ENCODE assay signal across 20 cellular contexts in genomic region chr9:137547687-137548543, GRCh38. TPM values are rescaled to one million over a fixed set of nuclear protein-coding genes. Genes with fewer than 3 reads are reported as not detected.
DNase-seq lines count a peak whose midpoint lies in the region; ATAC-seq, FAIRE-seq and TF ChIP-seq lines count a peak whose summit lies in the region.
"Had no signal": no experiment of that assay in that cellular context is flagged by ENCODE, and none has a peak within 500 bp of the region (broad histone marks: within the 10 kb centered on the region; RNA-seq: fewer than 3 reads in every experiment).

No MANE protein-coding gene starts in this region.

- TF ChIP-seq CTCF in nephron progenitor cell (IDR thresholded peaks at IDR 0.05) (no peak), uterus (IDR thresholded peaks at IDR 0.05) (no peak), CD14-positive monocyte (IDR thresholded peaks at IDR 0.05) (no peak)

- H3K23ac ChIP-seq in mesenchymal stem cell (ENCODE audit: low read length in 2 of 2): no peak overlapping the region

- H3K18ac ChIP-seq in mesenchymal stem cell (ENCODE audit: low read depth in 1 of 2, low read length in 2 of 2): no peak overlapping the region

- ATAC-seq in right cardiac atrium: peak in 1 of 2 donors; percentile 6
- no peak for ATAC-seq in left ventricle myocardium superior
- ATAC-seq: activated T-helper 17 cell treated with anti-CD3 and anti-CD28 coated beads, Interleukin-2, amount 50 U/mL, for 72 hours; stimulated activated naive CD8-positive, alpha-beta T cell treated with anti-CD3 and anti-CD28 coated beads, Interleukin-15, amount 100 ng/mL, for 72 hours had no signal

- H3K4me3 Mint-ChIP-seq in nephron progenitor cell: peak overlapping the region; percentile 8
- no peak overlapping the region for H3K4me3 Mint-ChIP-seq in CD14-positive monocyte

- no peak overlapping the region for H2AFZ ChIP-seq in mesenchymal stem cell (ENCODE audit: low read depth, low read length)
- H2AFZ ChIP-seq: PC-9 had no signal

- no peak overlapping the region for H3K14ac ChIP-seq in mesenchymal stem cell (ENCODE audit: low read length in 2 of 2)

- H3K27ac Mint-ChIP-seq in nephron progenitor cell (no peak overlapping the region), CD14-positive monocyte (no peak overlapping the region)
- H3K27ac Mint-ChIP-seq: activated T-helper 17 cell treated with anti-CD3 and anti-CD28 coated beads, Interleukin-2, amount 50 U/mL, for 72 hours had no signal

- in situ Hi-C loops in T47D (cut with HindIII; ENCODE audit: low pct_unique_long_range_greater_than_20kb, low sequenced_read_pairs): no loop called here

- no peaks in the 10 kb centered on the region for H3K79me1 ChIP-seq in mesenchymal stem cell (replicated peaks; ENCODE audit: low read length, poor library complexity, severe bottlenecking)

- H3K27me3 Mint-ChIP-seq in nephron progenitor cell (ENCODE audit: low read depth, poor library complexity): peaks cover 4% of the 10 kb centered on the region
- H3K27me3 Mint-ChIP-seq in CD14-positive monocyte (ENCODE audit: low read depth in 3 of 3): peaks cover 0 to 3% (median under 1%) of the 10 kb centered on the region in 3 donors
- H3K27me3 Mint-ChIP-seq: activated T-helper 17 cell treated with anti-CD3 and anti-CD28 coated beads, Interleukin-2, amount 50 U/mL, for 72 hours; stimulated activated naive CD8-positive, alpha-beta T cell treated with anti-CD3 and anti-CD28 coated beads, Interleukin-15, amount 100 ng/mL, for 72 hours had no signal

- no peak overlapping the region for H3K4me2 ChIP-seq in mesenchymal stem cell (ENCODE audit: low read length, poor library complexity, severe bottlenecking)
- H3K4me2 ChIP-seq: KMS-11, PC-9 had no signal

- H3K4me1 Mint-ChIP-seq in nephron progenitor cell: peaks cover 32% of the 10 kb centered on the region
- peaks cover 13% of the 10 kb centered on the region for H3K4me1 Mint-ChIP-seq in CD14-positive monocyte

- no peak overlapping the region for H4K8ac ChIP-seq in mesenchymal stem cell (ENCODE audit: low read length)

- peak in 2 of 3 donors; percentile 70 to 71 for DNase-seq in right cardiac atrium
- DNase-seq in left ventricle myocardium superior: no peak
- DNase-seq in T47D (ENCODE audit: low read depth in 1 of 2, low spot score in 1 of 2): peak; percentile 58 to 83
- no peak for DNase-seq in nephron progenitor cell
- DNase-seq in uterus: no peak
- no peak for DNase-seq in mesenchymal stem cell
- DNase-seq in HTR-8/SVneo (ENCODE audit: insufficient read length, low spot score): no peak
- no peak for DNase-seq in CD14-positive monocyte (ENCODE audit: low spot score)
- DNase-seq: amniotic stem cell; EL; NCI-H1092; NCI-H524 treated with DMSO at 0.1 percent for 48 hours; PC-9; stimulated activated CD4-positive, alpha-beta T cell treated with anti-CD3 and anti-CD28 coated beads, Interleukin-15, amount 100 ng/mL, for 24 hours; stimulated activated naive CD8-positive, alpha-beta T cell treated with anti-CD3 and anti-CD28 coated beads, Interleukin-15, amount 100 ng/mL, for 72 hours had no signal

- no peak overlapping the region for H3K4me3 ChIP-seq in right cardiac atrium (ENCODE audit: low read length)
- no peak overlapping the region for H3K4me3 ChIP-seq in uterus
- no peak overlapping the region for H3K4me3 ChIP-seq in mesenchymal stem cell (ENCODE audit: insufficient read depth in 1 of 2, low read depth in 1 of 2, low read length in 2 of 2)
- H3K4me3 ChIP-seq: PC-9, SK-N-MC had no signal

- H3K36me3 Mint-ChIP-seq in nephron progenitor cell (ENCODE audit: low read depth) (peaks cover 21% of the 10 kb centered on the region), CD14-positive monocyte (no peaks in the 10 kb centered on the region)

- no peak overlapping the region for H2BK12ac ChIP-seq in mesenchymal stem cell (ENCODE audit: low read length in 2 of 2)

- WGBS in right cardiac atrium: 64% methylated on average over 23 of the region's 23 CpGs
- WGBS in mesenchymal stem cell: 93% methylated on average over 22 of the region's 23 CpGs

- no peak for FAIRE-seq in HTR-8/SVneo (lab: Jason Lieb, UNC)
- FAIRE-seq: frontal cortex, H54 had no signal

- H3K9ac ChIP-seq in mesenchymal stem cell (ENCODE audit: low read length): no peak overlapping the region
- H3K9ac ChIP-seq: KMS-11 had no signal

- H3K36me3 ChIP-seq in uterus (no peaks in the 10 kb centered on the region), mesenchymal stem cell (ENCODE audit: control insufficient read depth in 1 of 2, insufficient read depth in 2 of 2, low read depth in 1 of 2, low read length in 2 of 2) (peaks cover 0 to 22% of the 10 kb centered on the region in 2 experiments)

- no peak overlapping the region for H2BK120ac ChIP-seq in mesenchymal stem cell (ENCODE audit: low read depth, low read length)

- H2BK5ac ChIP-seq in mesenchymal stem cell (ENCODE audit: low read depth, low read length, poor library complexity, severe bottlenecking): no peak overlapping the region

- TF ChIP-seq POLR2A in uterus (IDR thresholded peaks at IDR 0.05): no peak

- H4K91ac ChIP-seq in mesenchymal stem cell (ENCODE audit: low read length): no peak overlapping the region

- H2AK5ac ChIP-seq in mesenchymal stem cell (ENCODE audit: low read length, severe bottlenecking): no peak overlapping the region

- intact Hi-C loops in right cardiac atrium (cut with DNase I) (no loop called here), left ventricle myocardium superior (cut with micrococcal nuclease) (no loop called here), uterus (cut with DNase I; ENCODE audit: low total_unique reads) (no loop called here), CD14-positive monocyte (cut with micrococcal nuclease) (no loop called here)

- H3K9me3 Mint-ChIP-seq in nephron progenitor cell (peaks cover 26% of the 10 kb centered on the region), CD14-positive monocyte (peaks cover 0 to 6% (median 0%) of the 10 kb centered on the region in 7 donors)
- H3K9me3 Mint-ChIP-seq: activated T-helper 17 cell treated with anti-CD3 and anti-CD28 coated beads, Interleukin-2, amount 50 U/mL, for 72 hours; stimulated activated naive CD8-positive, alpha-beta T cell treated with anti-CD3 and anti-CD28 coated beads, Interleukin-15, amount 100 ng/mL, for 72 hours had no signal

- H3K27me3 ChIP-seq in right cardiac atrium (ENCODE audit: control insufficient read depth, insufficient read depth) (no peaks in the 10 kb centered on the region), uterus (no peaks in the 10 kb centered on the region), mesenchymal stem cell (ENCODE audit: control insufficient read depth in 1 of 2, insufficient read depth in 1 of 2, low read length in 2 of 2) (no peaks in the 10 kb centered on the region)

- H3K9me3 ChIP-seq in right cardiac atrium (ENCODE audit: control insufficient read depth, low read length): no peaks in the 10 kb centered on the region
- H3K9me3 ChIP-seq in uterus: no peaks in the 10 kb centered on the region
- no peaks in the 10 kb centered on the region for H3K9me3 ChIP-seq in mesenchymal stem cell (ENCODE audit: control insufficient read depth, low read length)

- no peak overlapping the region for H3K27ac ChIP-seq in right cardiac atrium (ENCODE audit: low read length)
- H3K27ac ChIP-seq in uterus: peak overlapping the region; percentile 43 to 73
- no peak overlapping the region for H3K27ac ChIP-seq in mesenchymal stem cell (ENCODE audit: low read length, poor library complexity, severe bottlenecking)
- H3K27ac ChIP-seq: KMS-11, PC-9, SK-N-MC had no signal

- H2BK15ac ChIP-seq in mesenchymal stem cell (ENCODE audit: low read depth, poor library complexity, severe bottlenecking): no peak overlapping the region

- no peak overlapping the region for H3K4ac ChIP-seq in mesenchymal stem cell (ENCODE audit: low read depth in 1 of 2, low read length in 2 of 2)

- H3K4me1 ChIP-seq in right cardiac atrium (ENCODE audit: control insufficient read depth, insufficient read depth, low read length) (no peaks in the 10 kb centered on the region), uterus (peaks cover 0 to 5% of the 10 kb centered on the region in 2 donors), mesenchymal stem cell (ENCODE audit: control insufficient read depth, insufficient read depth, low read depth, low read length) (peaks cover 15% of the 10 kb centered on the region)

RNA-seq across cellular contexts. Expression of gene PNPLA7, which starts 2.3 kb away (rescaled TPM):
- total RNA-seq in right cardiac atrium (10 to 100 TPM in 1 of 4 donors, 1 to 10 TPM in 3; 7.4 to 13.0 (median 7.6) TPM), left ventricle myocardium superior (10.7 TPM), uterus (10 to 100 TPM in 1 of 4 donors, 1 to 10 TPM in 2, under 1 TPM in 1; 0.26 to 25.7 (median 3.4) TPM)
- polyA plus RNA-seq in right cardiac atrium (5.5 TPM), CD14-positive monocyte (under 1 TPM; 0.10 to 0.14 TPM)
- polyA plus RNA-seq in mesenchymal stem cell (2013, experiment 1 of 2): 1.1 TPM
- polyA plus RNA-seq in mesenchymal stem cell (2013, experiment 2 of 2): 1.2 TPM

RNA-seq across cellular contexts. Expression of gene MRPL41, which starts 3.8 kb away (rescaled TPM):
- total RNA-seq in right cardiac atrium (100 to 1,000 TPM; 149 to 194 (median 185) TPM), left ventricle myocardium superior (228 TPM), uterus (10 to 100 TPM in 3 of 4 donors, 1 to 10 TPM in 1; 8.6 to 47.9 (median 30.5) TPM)
- polyA plus RNA-seq in right cardiac atrium (460 TPM), CD14-positive monocyte (10 to 100 TPM; 33.2 to 49.4 TPM)
- polyA plus RNA-seq in mesenchymal stem cell (2013, experiment 1 of 2): 57.4 TPM
- polyA plus RNA-seq in mesenchymal stem cell (2013, experiment 2 of 2): 58.2 TPM

RNA-seq across cellular contexts. Expression of gene DPH7, which starts 30.8 kb away (rescaled TPM):
- total RNA-seq in right cardiac atrium (10 to 100 TPM; 17.8 to 28.1 (median 21.1) TPM), left ventricle myocardium superior (21.8 TPM), uterus (10 to 100 TPM; 31.3 to 42.4 (median 38.4) TPM)
- polyA plus RNA-seq in right cardiac atrium (20.5 TPM), CD14-positive monocyte (10 to 100 TPM; 13.1 to 14.2 TPM)
- polyA plus RNA-seq in mesenchymal stem cell (2013, experiment 1 of 2): 14.4 TPM
- 14.8 TPM for polyA plus RNA-seq in mesenchymal stem cell (2013, experiment 2 of 2)

RNA-seq across cellular contexts. Expression of gene ZMYND19, which starts 42.4 kb away (rescaled TPM):
- total RNA-seq in right cardiac atrium (1 to 10 TPM; 7.6 to 9.4 (median 9.0) TPM), left ventricle myocardium superior (11.6 TPM), uterus (10 to 100 TPM; 14.7 to 26.4 (median 16.3) TPM)
- polyA plus RNA-seq in right cardiac atrium (9.5 TPM), CD14-positive monocyte (1 to 10 TPM; 1.9 to 4.5 TPM)
- polyA plus RNA-seq in mesenchymal stem cell (2013, experiment 1 of 2): 13.6 TPM
- polyA plus RNA-seq in mesenchymal stem cell (2013, experiment 2 of 2): 13.2 TPM

RNA-seq across cellular contexts. Expression of gene ARRDC1, which starts 57.6 kb away (rescaled TPM):
- 10 to 100 TPM; 13.7 to 24.3 (median 20.2) TPM for total RNA-seq in right cardiac atrium
- 38.7 TPM for polyA plus RNA-seq in right cardiac atrium
- 17.3 TPM for total RNA-seq in left ventricle myocardium superior
- total RNA-seq in uterus: 10 to 100 TPM; 10.3 to 25.1 (median 21.3) TPM
- 18.4 TPM for polyA plus RNA-seq in mesenchymal stem cell (2013, experiment 1 of 2)
- 19.8 TPM for polyA plus RNA-seq in mesenchymal stem cell (2013, experiment 2 of 2)
- 10 to 100 TPM; 83.2 to 87.6 TPM for polyA plus RNA-seq in CD14-positive monocyte

Comparison
In these comparisons a context has a peak if more than half of its experiments do, and no peak if none do; other contexts are left out.
1. DNase-seq: peak in right cardiac atrium (2 of 3) and T47D (2 of 2); none in left ventricle myocardium superior (single experiment), nephron progenitor cell (single experiment), uterus (0 of 2), mesenchymal stem cell (single experiment), HTR-8/SVneo (single experiment) and CD14-positive monocyte (single experiment).
2. H3K27ac ChIP-seq: peak in uterus (2 of 2); none in right cardiac atrium (single experiment) and mesenchymal stem cell (single experiment).